22 cellular contexts compared by ENCODE assay signal in genomic region chr12:94777936-94778335, GRCh38.
DNase-seq lines count a peak whose midpoint lies in the region; ATAC-seq and TF ChIP-seq lines count a peak whose summit lies in the region.
"Had no signal": no experiment of that assay in that cellular context is flagged by ENCODE, and none has a peak within 500 bp of the region (broad histone marks: within the 10 kb centered on the region; RNA-seq: fewer than 3 reads in every experiment).

No MANE protein-coding gene starts in this region.

- peaks cover 4% of the 10 kb centered on the region for H3K27me3 Mint-ChIP-seq in nephron (ENCODE audit: low read depth)
- H3K27me3 Mint-ChIP-seq in stimulated activated naive B cell treated with anti-CD40 and anti-IgM and Interleukin-4, amounts not matched to agents 10 μg/mL and 1 μg/mL and 100 μg/mL, for 72 hours = no peaks in the 10 kb centered on the region
- H3K27me3 Mint-ChIP-seq: IgD-negative memory B cell had no signal

- no peak overlapping the region for H3K4me3 Mint-ChIP-seq in nephron
- peak overlapping the region in 1 of 2 donors; percentile 2 for H3K4me3 Mint-ChIP-seq in stimulated activated naive B cell treated with anti-CD40 and anti-IgM and Interleukin-4, amounts not matched to agents 10 μg/mL and 1 μg/mL and 100 μg/mL, for 72 hours
- H3K4me3 Mint-ChIP-seq: CD4-positive, alpha-beta T cell had no signal

- peaks cover 20% of the 10 kb centered on the region for H3K4me1 Mint-ChIP-seq in nephron
- peaks cover 17 to 28% of the 10 kb centered on the region in 2 donors for H3K4me1 Mint-ChIP-seq in stimulated activated naive B cell treated with anti-CD40 and anti-IgM and Interleukin-4, amounts not matched to agents 10 μg/mL and 1 μg/mL and 100 μg/mL, for 72 hours

- peak overlapping the region in 2 of 3 experiments; percentile 6 to 12 for H3K27ac Mint-ChIP-seq in nephron
- H3K27ac Mint-ChIP-seq in stimulated activated naive B cell treated with anti-CD40 and anti-IgM and Interleukin-4, amounts not matched to agents 10 μg/mL and 1 μg/mL and 100 μg/mL, for 72 hours = peak overlapping the region; percentile 4
- H3K27ac Mint-ChIP-seq: CD4-positive, alpha-beta T cell had no signal

- TF ChIP-seq CTCF in nephron (IDR thresholded peaks at IDR 0.05; ENCODE audit: unreplicated experiment in 3 of 3) = no peak

- DNase-seq in KBM-7 = peak; percentile 49
- DNase-seq in dermis blood vessel endothelial cell = peak; percentile 82
- no peak for DNase-seq in stimulated activated naive B cell treated with anti-CD40 and anti-IgM and Interleukin-4, amounts not matched to agents 10 μg/mL and 1 μg/mL and 100 μg/mL, for 72 hours
- DNase-seq in mucosa of gallbladder (ENCODE audit: low spot score) = no peak
- DNase-seq: AML-193; CD4-positive, alpha-beta T cell; COR-L47; DMS53; NCI-H1092; NCI-H1417 treated with DMSO at 0.1 percent for 48 hours; NCI-H1930; NCI-H2107; NCI-H748 treated with DMSO at 0.1 percent for 48 hours; PC-3; SK-N-SH had no signal

- peaks cover 4% of the 10 kb centered on the region for H3K9me3 Mint-ChIP-seq in nephron
- peaks cover 5 to 12% of the 10 kb centered on the region in 2 donors for H3K9me3 Mint-ChIP-seq in stimulated activated naive B cell treated with anti-CD40 and anti-IgM and Interleukin-4, amounts not matched to agents 10 μg/mL and 1 μg/mL and 100 μg/mL, for 72 hours

- no peak for ATAC-seq in stimulated activated naive B cell treated with anti-CD40 and anti-IgM and Interleukin-4, amounts not matched to agents 10 μg/mL and 1 μg/mL and 100 μg/mL, for 72 hours (replicated peaks)
- ATAC-seq in esophagus mucosa (no peak), HG02970 (IDR thresholded peaks at IDR 0.05; ENCODE audit: low FRiP score, unreplicated experiment) (no peak)
- ATAC-seq: A549, GM12878, HCT116, PC-3 had no signal

- in situ Hi-C loops in KBM-7 (cut with MboI; ENCODE audit: low pct_unique_long_range_greater_than_20kb, low sequenced_read_pairs) = no loop called here

- no peaks in the 10 kb centered on the region for H3K36me3 Mint-ChIP-seq in nephron (ENCODE audit: low read depth)
- peaks cover 36 to 66% of the 10 kb centered on the region in 2 donors for H3K36me3 Mint-ChIP-seq in stimulated activated naive B cell treated with anti-CD40 and anti-IgM and Interleukin-4, amounts not matched to agents 10 μg/mL and 1 μg/mL and 100 μg/mL, for 72 hours

Comparison
In these comparisons a context has a peak if more than half of its experiments do, and no peak if none do; other contexts are left out.
1. DNase-seq: peak in KBM-7 (single experiment) and dermis blood vessel endothelial cell (single experiment); none in stimulated activated naive B cell treated with anti-CD40 and anti-IgM and Interleukin-4, amounts not matched to agents 10 μg/mL and 1 μg/mL and 100 μg/mL, for 72 hours (single experiment) and mucosa of gallbladder (single experiment).